In genomic region chr10:100730739-100731602, GRCh38 we compare ENCODE assay signal across 9 cellular contexts. TPM values are rescaled to one million over a fixed set of nuclear protein-coding genes. Genes with fewer than 3 reads are reported as not detected.
DNase-seq lines count a peak whose midpoint lies in the region; ATAC-seq and TF ChIP-seq lines count a peak whose summit lies in the region.
"Had no signal": no experiment of that assay in that cellular context is flagged by ENCODE, and none has a peak within 500 bp of the region (broad histone marks: within the 10 kb centered on the region; RNA-seq: fewer than 3 reads in every experiment).

No MANE protein-coding gene starts in this region.

- peaks cover 96% of the 10 kb centered on the region for H3K27me3 ChIP-seq in NT2/D1 (ENCODE audit: insufficient read depth, insufficient read length)

- peaks cover 3% of the 10 kb centered on the region for H3K4me1 ChIP-seq in NT2/D1 (ENCODE audit: insufficient read depth, insufficient read length)

- no peaks in the 10 kb centered on the region for H3K36me3 Mint-ChIP-seq in endothelial cell (ENCODE audit: low read depth, unreplicated experiment)

- H3K36me3 ChIP-seq in NT2/D1 (ENCODE audit: insufficient read depth, insufficient read length, low read length), result no peaks in the 10 kb centered on the region
- H3K36me3 ChIP-seq: SJSA1 had no signal

- ATAC-seq in GM21737 (IDR thresholded peaks at IDR 0.05; ENCODE audit: unreplicated experiment), result peak; percentile 62

- H3K27me3 Mint-ChIP-seq in endothelial cell (ENCODE audit: unreplicated experiment), result peaks cover 31% of the 10 kb centered on the region

- H3K9me3 ChIP-seq in NT2/D1 (ENCODE audit: insufficient read depth, low read length), result no peaks in the 10 kb centered on the region
- H3K9me3 ChIP-seq: SJSA1 had no signal

- H3K4me1 Mint-ChIP-seq in endothelial cell (ENCODE audit: unreplicated experiment), result peaks cover 55% of the 10 kb centered on the region

- TF ChIP-seq CTCF in endothelial cell (IDR thresholded peaks at IDR 0.05; ENCODE audit: unreplicated experiment), result no peak

- peak overlapping the region; percentile 42 for H3K9ac ChIP-seq in NT2/D1 (ENCODE audit: insufficient read length, low read depth)

- H3K9me3 Mint-ChIP-seq in endothelial cell (ENCODE audit: unreplicated experiment), result no peaks in the 10 kb centered on the region

- DNase-seq in NT2/D1 (ENCODE audit: low read depth, low spot score) (no peak), endothelial cell (ENCODE audit: low spot score) (no peak), retina (peak; percentile 75), NCI-H1092 treated with DMSO at 0.1 percent for 48 hours (lab: John Stamatoyannopoulos, UW) (no peak), cerebellum (ENCODE audit: low spot score) (no peak)
- DNase-seq in NK-92 treated with Interleukin-12 subunit alpha and Interleukin-12 subunit beta, amount 100 ng/mL, for 24 hours (lab: John Stamatoyannopoulos, UW), result no peak

- H3K4me3 ChIP-seq in GM08714 (ENCODE audit: low read length) (peak overlapping the region; percentile 4; the same call in 1 of the 2 replicates), NT2/D1 (ENCODE audit: insufficient read length, low read depth) (peak overlapping the region; percentile 11)
- H3K4me3 ChIP-seq: SJSA1 had no signal

- peak overlapping the region; percentile 81 for H3K4me3 Mint-ChIP-seq in endothelial cell (ENCODE audit: unreplicated experiment)

- no peak overlapping the region for H3K27ac Mint-ChIP-seq in endothelial cell (ENCODE audit: unreplicated experiment)

RNA-seq across cellular contexts. Expression of gene PAX2, which starts 14.4 kb away (rescaled TPM):
- 17.4 TPM for total RNA-seq in endothelial cell (ENCODE audit: unreplicated experiment)
- total RNA-seq in cerebellum, result 13.2 TPM
- total RNA-seq: SJSA1 had no signal
